In the genomic region with DNA sequence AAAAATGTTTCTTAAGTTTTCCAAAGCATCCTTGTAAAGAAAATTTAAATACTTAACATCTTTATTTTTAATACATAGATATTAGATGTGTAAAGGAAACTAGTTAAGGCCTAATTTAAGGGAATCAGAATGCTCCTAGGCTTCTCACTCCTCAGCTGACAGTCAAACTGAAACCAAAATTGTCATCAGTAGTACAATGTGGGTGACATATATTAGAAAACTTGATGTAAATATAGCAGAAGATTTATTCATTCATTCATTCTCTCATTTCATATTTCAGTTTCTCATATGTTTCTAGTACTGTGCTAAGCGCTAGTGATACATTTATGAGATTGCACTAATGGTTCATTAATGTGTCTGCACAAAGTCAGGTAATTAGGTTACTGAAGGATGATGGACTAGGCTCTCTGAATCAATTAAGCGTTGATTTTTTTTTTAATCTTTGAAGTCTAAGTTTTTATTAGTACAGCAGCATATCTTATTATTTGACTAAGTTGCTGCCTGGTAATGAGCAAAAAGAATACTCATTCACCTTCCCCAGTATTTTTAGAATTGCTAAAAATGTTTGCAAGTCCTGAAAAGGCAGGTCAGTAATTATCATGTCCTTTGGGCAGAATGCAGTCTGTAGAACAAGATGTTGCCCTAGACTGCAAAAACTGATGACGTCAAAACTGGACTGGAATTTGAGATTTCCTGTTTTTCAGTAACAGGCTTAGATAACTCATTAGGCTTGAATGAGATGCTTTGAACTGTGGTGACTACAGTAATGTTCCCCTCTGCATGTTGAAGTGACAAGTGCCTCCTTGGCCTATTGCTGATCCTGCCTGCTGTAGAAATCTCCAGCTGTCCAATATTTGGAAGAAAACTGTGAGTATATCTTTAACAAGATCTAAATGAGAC, we compare ENCODE assay signal across 10 cellular contexts.
DNase-seq lines count a peak whose midpoint lies in the region; ATAC-seq and TF ChIP-seq lines count a peak whose summit lies in the region.
"Had no signal": no experiment of that assay in that cellular context is flagged by ENCODE, and none has a peak within 500 bp of the region (broad histone marks: within the 10 kb centered on the region; RNA-seq: fewer than 3 reads in every experiment).

No MANE protein-coding gene starts in this region.

- no peak for TF ChIP-seq CTCF in left ventricle myocardium inferior (IDR thresholded peaks at IDR 0.05; ENCODE audit: borderline replicate concordance)
- TF ChIP-seq CTCF in type B pancreatic cell (conservative IDR thresholded peaks at IDR 0.05): no peak

- DNase-seq in Right ventricle myocardium inferior (ENCODE audit: missing footprints): no peak
- DNase-seq in left ventricle myocardium inferior: no peak
- DNase-seq in dermis blood vessel endothelial cell: peak; percentile 81
- no peak for DNase-seq in ureter (ENCODE audit: low spot score)
- DNase-seq in inferior parietal cortex (ENCODE audit: extremely low spot score): no peak
- no peak for DNase-seq in CD8-positive, alpha-beta memory T cell
- no peak for DNase-seq in type B pancreatic cell (ENCODE audit: extremely low spot score, unreplicated experiment)
- DNase-seq: ACHN; effector memory CD4-positive, alpha-beta T cell had no signal

- H3K4me3 ChIP-seq in left ventricle myocardium inferior: no peak overlapping the region
- H3K4me3 ChIP-seq in CD8-positive, alpha-beta memory T cell (ENCODE audit: low read length): no peak overlapping the region

- ATAC-seq in Right ventricle myocardium inferior: peak; percentile 52
- peak; percentile 57 for ATAC-seq in HG03520 (IDR thresholded peaks at IDR 0.05; ENCODE audit: unreplicated experiment)

- H3K9me3 Mint-ChIP-seq in CD8-positive, alpha-beta memory T cell: peaks cover 2 to 8% (median 7%) of the 10 kb centered on the region in 5 donors
- no peaks in the 10 kb centered on the region for H3K9me3 Mint-ChIP-seq in type B pancreatic cell

- H3K27me3 Mint-ChIP-seq in CD8-positive, alpha-beta memory T cell: no peaks in the 10 kb centered on the region
- H3K27me3 Mint-ChIP-seq in type B pancreatic cell: no peaks in the 10 kb centered on the region

- no peaks in the 10 kb centered on the region for H3K27me3 ChIP-seq in left ventricle myocardium inferior (ENCODE audit: low read depth)
- H3K27me3 ChIP-seq in CD8-positive, alpha-beta memory T cell (ENCODE audit: insufficient read depth, low read length, poor library complexity, severe bottlenecking): no peaks in the 10 kb centered on the region

- H3K4me3 Mint-ChIP-seq in CD8-positive, alpha-beta memory T cell: no peak overlapping the region
- H3K4me3 Mint-ChIP-seq in type B pancreatic cell: no peak overlapping the region

- no peaks in the 10 kb centered on the region for H3K36me3 ChIP-seq in left ventricle myocardium inferior
- H3K36me3 ChIP-seq in CD8-positive, alpha-beta memory T cell (ENCODE audit: insufficient read depth, low read length): no peaks in the 10 kb centered on the region

- no peak overlapping the region for H3K27ac Mint-ChIP-seq in CD8-positive, alpha-beta memory T cell
- H3K27ac Mint-ChIP-seq in type B pancreatic cell: no peak overlapping the region

- peaks cover 17% of the 10 kb centered on the region for H3K4me1 ChIP-seq in left ventricle myocardium inferior
- no peaks in the 10 kb centered on the region for H3K4me1 ChIP-seq in CD8-positive, alpha-beta memory T cell (ENCODE audit: insufficient read depth, low read length)

- H3K27ac ChIP-seq in left ventricle myocardium inferior (replicated peaks): no peak overlapping the region
- no peak overlapping the region for H3K27ac ChIP-seq in CD8-positive, alpha-beta memory T cell (ENCODE audit: low read depth, low read length)

- intact Hi-C loops in Right ventricle myocardium inferior (cut with DNase I): no loop called here
- intact Hi-C loops in left ventricle myocardium inferior (cut with micrococcal nuclease): no loop called here

- no peaks in the 10 kb centered on the region for H3K36me3 Mint-ChIP-seq in CD8-positive, alpha-beta memory T cell
- no peaks in the 10 kb centered on the region for H3K36me3 Mint-ChIP-seq in type B pancreatic cell

- POLR2A ChIA-PET in CD8-positive, alpha-beta memory T cell (lab: Charles Lee): no interaction called here

- CTCF ChIA-PET in CD8-positive, alpha-beta memory T cell (lab: Charles Lee): no interaction called here

- no peaks in the 10 kb centered on the region for H3K4me1 Mint-ChIP-seq in CD8-positive, alpha-beta memory T cell
- H3K4me1 Mint-ChIP-seq in type B pancreatic cell (ENCODE audit: unreplicated experiment): no peaks in the 10 kb centered on the region

- H3K9me3 ChIP-seq in left ventricle myocardium inferior (replicated peaks): no peaks in the 10 kb centered on the region
- H3K9me3 ChIP-seq in CD8-positive, alpha-beta memory T cell (ENCODE audit: low read length): no peaks in the 10 kb centered on the region
